8 cellular contexts compared by ENCODE assay signal in genomic region chr1:192809286-192810252, GRCh38. TPM values are rescaled to one million over a fixed set of nuclear protein-coding genes. Genes with fewer than 3 reads are reported as not detected.
DNase-seq lines count a peak whose midpoint lies in the region; ATAC-seq and TF ChIP-seq lines count a peak whose summit lies in the region.

No MANE protein-coding gene starts in this region.

- H3K9me3 ChIP-seq in CD4-positive, alpha-beta T cell (ENCODE audit: control insufficient read depth, low read length), result no peaks in the 10 kb centered on the region
- H3K9me3 ChIP-seq in PC-9 (ENCODE audit: insufficient read depth, low read depth) (no peaks in the 10 kb centered on the region), parathyroid adenoma (ENCODE audit: control insufficient read depth, low read length) (no peaks in the 10 kb centered on the region)

- H2AFZ ChIP-seq in PC-9 (peak overlapping the region; percentile 88), parathyroid adenoma (peak overlapping the region; percentile 90)

- H3K27ac Mint-ChIP-seq in CD4-positive, alpha-beta T cell, result peak overlapping the region; percentile 96
- peak overlapping the region; percentile 93 to 95 for H3K27ac Mint-ChIP-seq in activated naive CD4-positive, alpha-beta T cell treated with anti-CD3 and anti-CD28 coated beads, Interleukin-2, amount 50 U/mL, for 72 hours

- POLR2A ChIA-PET in CD4-positive, alpha-beta T cell (lab: Charles Lee), result interaction anchor here (1.1 to 4.1 kb wide), 4 partner anchors 200 to 313 kb away, joined by 3 to 41 read pairs (median 22); partner anchors contain the start of genes CDC73, RO60 and UCHL5
- POLR2A ChIA-PET in PC-9 (lab: Charles Lee; ENCODE audit: unreplicated experiment), result interaction anchor here (0.6 kb wide), 1 partner anchor 242 kb away, joined by 3 read pairs; no protein-coding TSS in a partner anchor

- H4K20me1 ChIP-seq in PC-9 (ENCODE audit: insufficient read depth), result no peaks in the 10 kb centered on the region

- no peak for TF ChIP-seq CTCF in CD4-positive, alpha-beta T cell (IDR thresholded peaks at IDR 0.05)
- TF ChIP-seq CTCF in PC-9 (conservative IDR thresholded peaks at IDR 0.05) (no peak), parathyroid adenoma (IDR thresholded peaks at IDR 0.05) (no peak)

- DNase-seq in CD4-positive, alpha-beta T cell, result peak; percentile 23 to 60 (median 40)
- DNase-seq in PC-9 (no peak), Right ventricle myocardium inferior (ENCODE audit: missing footprints) (peak; percentile 73)
- DNase-seq in activated naive CD4-positive, alpha-beta T cell treated with anti-CD3 and anti-CD28 coated beads, Interleukin-2, amount 50 U/mL, for 72 hours (ENCODE audit: low spot score in 2 of 2), result peak; percentile 44 to 57

- peak; percentile 55 for ATAC-seq in CD4-positive, alpha-beta T cell (ENCODE audit: poor library complexity)
- ATAC-seq in HG03045 (IDR thresholded peaks at IDR 0.05; ENCODE audit: unreplicated experiment) (peak; percentile 1), Right ventricle myocardium inferior (no peak), GM19328 (IDR thresholded peaks at IDR 0.05; ENCODE audit: unreplicated experiment) (no peak), HG03378 (IDR thresholded peaks at IDR 0.05; ENCODE audit: unreplicated experiment) (no peak)
- ATAC-seq in activated naive CD4-positive, alpha-beta T cell treated with anti-CD3 and anti-CD28 coated beads, Interleukin-2, amount 50 U/mL, for 72 hours, result peak; percentile 33 to 68

- H3K4me2 ChIP-seq in PC-9 (peak overlapping the region; percentile 94), parathyroid adenoma (ENCODE audit: low read length) (peak overlapping the region; percentile 72)

- H3K9me3 Mint-ChIP-seq in CD4-positive, alpha-beta T cell, result no peaks in the 10 kb centered on the region
- no peaks in the 10 kb centered on the region for H3K9me3 Mint-ChIP-seq in activated naive CD4-positive, alpha-beta T cell treated with anti-CD3 and anti-CD28 coated beads, Interleukin-2, amount 50 U/mL, for 72 hours

- BruUV-seq in PC-9 (replicated peaks; lab: Mats Ljungman, UMichigan), result TSS peak; percentile 84

- no peaks in the 10 kb centered on the region for H3K36me3 ChIP-seq in PC-9 (ENCODE audit: low read depth)
- no peaks in the 10 kb centered on the region for H3K36me3 ChIP-seq in parathyroid adenoma (ENCODE audit: control insufficient read depth, insufficient read depth, low read length)

- H3F3A ChIP-seq in PC-9 (ENCODE audit: insufficient read depth, low read depth), result no peaks in the 10 kb centered on the region

- H3K79me2 ChIP-seq in PC-9 (ENCODE audit: low read depth) (no peaks in the 10 kb centered on the region), parathyroid adenoma (no peaks in the 10 kb centered on the region)

- no peaks in the 10 kb centered on the region for H3K27me3 Mint-ChIP-seq in CD4-positive, alpha-beta T cell

- H3K9me2 ChIP-seq in PC-9 (ENCODE audit: insufficient read depth), result no peaks in the 10 kb centered on the region

- H3K36me3 Mint-ChIP-seq in CD4-positive, alpha-beta T cell (ENCODE audit: low read depth), result peaks cover 16% of the 10 kb centered on the region
- H3K36me3 Mint-ChIP-seq in activated naive CD4-positive, alpha-beta T cell treated with anti-CD3 and anti-CD28 coated beads, Interleukin-2, amount 50 U/mL, for 72 hours, result peaks cover 0 to 9% of the 10 kb centered on the region in 2 donors

- peak overlapping the region; percentile 76 for H3K27ac ChIP-seq in CD4-positive, alpha-beta T cell (ENCODE audit: low read depth, low read length)
- H3K27ac ChIP-seq in PC-9 (no peak overlapping the region), parathyroid adenoma (peak overlapping the region; percentile 63)

- no peak overlapping the region for H3K9ac ChIP-seq in parathyroid adenoma

- H3K4me1 ChIP-seq in PC-9 (replicated peaks; ENCODE audit: insufficient read depth) (peaks cover 17% of the 10 kb centered on the region), parathyroid adenoma (peaks cover 6% of the 10 kb centered on the region)

- H3K4me1 Mint-ChIP-seq in CD4-positive, alpha-beta T cell (ENCODE audit: low read depth), result peaks cover 36% of the 10 kb centered on the region

- intact Hi-C loops in CD4-positive, alpha-beta T cell (cut with DNase I, micrococcal nuclease), result loop anchor here (2.0 to 10.0 kb wide), 4 partner anchors 225 to 1488 kb away; partner anchors contain the start of gene CDC73 (in 1 of the 2)
- intact Hi-C loops in PC-9 (cut with micrococcal nuclease; ENCODE audit: unreplicated experiment) (loop anchor here (1.0 to 10.0 kb wide), 5 partner anchors 107 to 332 kb away; partner anchors contain the start of gene CDC73), Right ventricle myocardium inferior (cut with DNase I) (loop anchor here (2.0 to 5.0 kb wide), 3 partner anchors 182 to 333 kb away; partner anchors contain the start of gene CDC73)

- peak overlapping the region; percentile 99 for H3K4me3 Mint-ChIP-seq in CD4-positive, alpha-beta T cell

- H3K4me3 ChIP-seq in PC-9 (peak overlapping the region; percentile 71), parathyroid adenoma (ENCODE audit: low read depth, low read length) (peak overlapping the region; percentile 57)

- CTCF ChIA-PET in CD4-positive, alpha-beta T cell (lab: Charles Lee), result interaction anchor here (1.4 to 3.4 kb wide), 3 partner anchors 8 to 312 kb away, joined by 3 to 9 read pairs (median 8); partner anchors contain the start of genes CDC73, RO60 and UCHL5
- CTCF ChIA-PET in PC-9 (lab: Charles Lee), result no interaction called here

- H3K27me3 ChIP-seq in CD4-positive, alpha-beta T cell (ENCODE audit: control insufficient read depth, insufficient read depth, low read length), result no peaks in the 10 kb centered on the region
- H3K27me3 ChIP-seq in PC-9 (ENCODE audit: insufficient read depth, low read depth) (no peaks in the 10 kb centered on the region), parathyroid adenoma (ENCODE audit: control insufficient read depth, insufficient read depth, low read length) (no peaks in the 10 kb centered on the region)

RNA-seq across cellular contexts. Expression of gene RGS2, which starts 0.7 kb away (rescaled TPM):
- 100 to 1,000 TPM; 142 to 155 TPM for total RNA-seq in CD4-positive, alpha-beta T cell
- total RNA-seq in PC-9 (2021), result 0.50 and 1.4 TPM in 2 replicates
- total RNA-seq in activated naive CD4-positive, alpha-beta T cell treated with anti-CD3 and anti-CD28 coated beads, Interleukin-2, amount 50 U/mL, for 72 hours, result 10 to 100 TPM in 1 of 2 donors, 1 to 10 TPM in 1; 4.7 to 12.2 TPM
- 19.4 TPM for total RNA-seq in Right ventricle myocardium inferior

Comparison
In these comparisons a context has a peak if more than half of its experiments do, and no peak if none do; other contexts are left out.
1. ATAC-seq: peak in CD4-positive, alpha-beta T cell (single experiment), HG03045 (single experiment) and activated naive CD4-positive, alpha-beta T cell treated with anti-CD3 and anti-CD28 coated beads, Interleukin-2, amount 50 U/mL, for 72 hours (2 of 2); none in Right ventricle myocardium inferior (single experiment), GM19328 (single experiment) and HG03378 (single experiment).
2. DNase-seq: peak in CD4-positive, alpha-beta T cell (10 of 10), activated naive CD4-positive, alpha-beta T cell treated with anti-CD3 and anti-CD28 coated beads, Interleukin-2, amount 50 U/mL, for 72 hours (2 of 2) and Right ventricle myocardium inferior (single experiment); none in PC-9 (0 of 2).